Comparison of ENCODE assay signal across 21 cellular contexts in the genomic region with DNA sequence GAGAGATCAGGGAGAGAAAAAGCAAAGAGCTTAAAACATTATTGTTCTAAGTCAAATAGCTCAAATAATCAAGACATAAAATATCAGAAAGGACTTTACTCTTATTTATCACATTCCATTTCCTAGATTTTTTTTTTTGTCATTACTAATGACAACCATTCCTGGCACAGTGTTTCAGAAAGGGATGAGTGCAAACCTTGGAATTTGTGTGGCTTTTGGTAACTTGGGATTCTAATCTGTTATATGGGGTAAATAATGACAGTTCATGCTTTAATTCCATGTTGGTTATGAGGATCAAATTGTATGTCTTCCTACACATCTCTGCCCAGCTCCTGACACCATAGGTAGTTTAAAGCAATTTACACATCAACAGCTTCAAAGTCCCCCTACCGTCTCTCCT.
"Had no signal": no experiment of that assay in that cellular context is flagged by ENCODE, and none has a peak within 500 bp of the region (broad histone marks: within the 10 kb centered on the region; RNA-seq: fewer than 3 reads in every experiment).

No MANE protein-coding gene starts in this region.

- H3K4me3 ChIP-seq: coronary artery, lung, pancreas, upper lobe of right lung had no signal

- H3K27ac Mint-ChIP-seq: activated CD8-positive, alpha-beta T cell treated with anti-CD3 and anti-CD28 coated beads, Interleukin-2, amount 10 ng/mL, durations not matched to agents 7 days and 5 days; activated naive CD8-positive, alpha-beta T cell treated with anti-CD3 and anti-CD28 coated beads, Interleukin-2, amount 10 ng/mL, durations not matched to agents 7 days and 5 days; activated T-cell treated with anti-CD3 and anti-CD28 coated beads, Interleukin-2, amount 50 U/mL, for 24 hours; activated T-helper 2 cell treated with anti-CD3 and anti-CD28 coated beads, Interferon-gamma antibody, Interleukin-2, Interleukin-4, amounts not matched to agents 10 μg/mL and 5 μg/mL and 100 μg/mL, durations not matched to agents 14 hours and 24 hours and 36 hours; brain; mesothelial cell of epicardium; natural killer cell treated with Interleukin-12 subunit alpha and Interleukin-12 subunit beta and Interleukin-15 and Interleukin-18, amount 100 ng/mL, for 72 hours; stimulated activated effector memory CD8-positive, alpha-beta T cell treated with anti-CD3 and anti-CD28 coated beads, Interleukin-12 subunit alpha, Interleukin-12 subunit beta, amount 100 ng/mL, for 72 hours; T-helper 2 cell treated with Interferon-gamma antibody and Interleukin-4, amounts not matched to agents 5 μg/mL and 100 μg/mL, for 36 hours had no signal

- H3K4me3 Mint-ChIP-seq: activated CD8-positive, alpha-beta T cell treated with anti-CD3 and anti-CD28 coated beads, Interleukin-2, amount 10 ng/mL, durations not matched to agents 7 days and 5 days; activated naive CD8-positive, alpha-beta T cell treated with anti-CD3 and anti-CD28 coated beads, Interleukin-2, amount 10 ng/mL, durations not matched to agents 7 days and 5 days; activated T-cell treated with anti-CD3 and anti-CD28 coated beads, Interleukin-2, amount 50 U/mL, for 24 hours; brain; mesothelial cell of epicardium; natural killer cell treated with Interleukin-12 subunit alpha and Interleukin-12 subunit beta and Interleukin-15 and Interleukin-18, amount 100 ng/mL, for 72 hours; stimulated activated effector memory CD8-positive, alpha-beta T cell treated with anti-CD3 and anti-CD28 coated beads, Interleukin-12 subunit alpha, Interleukin-12 subunit beta, amount 100 ng/mL, for 72 hours; T-helper 2 cell treated with Interferon-gamma antibody and Interleukin-4, amounts not matched to agents 5 μg/mL and 100 μg/mL, for 36 hours had no signal

- H3K36me3 ChIP-seq: neutrophil, pancreas, upper lobe of right lung had no signal

- H3K9me3 Mint-ChIP-seq: activated T-cell treated with anti-CD3 and anti-CD28 coated beads, Interleukin-2, amount 50 U/mL, for 24 hours; activated T-helper 2 cell treated with anti-CD3 and anti-CD28 coated beads, Interferon-gamma antibody, Interleukin-2, Interleukin-4, amounts not matched to agents 10 μg/mL and 5 μg/mL and 100 μg/mL, durations not matched to agents 14 hours and 24 hours and 36 hours; mesothelial cell of epicardium; T-helper 2 cell treated with Interferon-gamma antibody and Interleukin-4, amounts not matched to agents 5 μg/mL and 100 μg/mL, for 36 hours had no signal

- ATAC-seq: activated CD8-positive, alpha-beta T cell treated with anti-CD3 and anti-CD28 coated beads, Interleukin-2, amount 10 ng/mL, durations not matched to agents 7 days and 5 days; natural killer cell treated with Interleukin-12 subunit alpha and Interleukin-12 subunit beta and Interleukin-15 and Interleukin-18, amount 100 ng/mL, for 72 hours; pancreas; sciatic nerve; stimulated activated effector memory CD8-positive, alpha-beta T cell treated with anti-CD3 and anti-CD28 coated beads, Interleukin-12 subunit alpha, Interleukin-12 subunit beta, amount 100 ng/mL, for 72 hours; upper lobe of right lung had no signal

- DNase-seq: activated CD4-positive, alpha-beta T cell treated with anti-CD3 and anti-CD28 coated beads for 48 hours; activated CD4-positive, CD25-positive, alpha-beta regulatory T cell; activated CD8-positive, alpha-beta T cell treated with anti-CD3 and anti-CD28 coated beads, Interleukin-2, amount 10 ng/mL, durations not matched to agents 7 days and 5 days; activated naive CD4-positive, alpha-beta T cell treated with Interleukin-2 at 50 U/mL for 16 hours; activated naive CD8-positive, alpha-beta T cell treated with anti-CD3 and anti-CD28 coated beads, Interleukin-2, amount 10 ng/mL, durations not matched to agents 7 days and 5 days; activated T-cell treated with anti-CD3 and anti-CD28 coated beads, Interleukin-2, amount 50 U/mL, for 24 hours; amygdala; hypothalamus; stimulated activated CD4-positive, alpha-beta T cell treated with anti-CD3 and anti-CD28 coated beads, Interleukin-4, amount 100 ng/mL, for 24 hours; upper lobe of right lung had no signal

- H3K4me1 Mint-ChIP-seq: activated naive CD8-positive, alpha-beta T cell treated with anti-CD3 and anti-CD28 coated beads, Interleukin-2, amount 10 ng/mL, durations not matched to agents 7 days and 5 days; stimulated activated effector memory CD8-positive, alpha-beta T cell treated with anti-CD3 and anti-CD28 coated beads, Interleukin-12 subunit alpha, Interleukin-12 subunit beta, amount 100 ng/mL, for 72 hours had no signal

- H3K9me3 ChIP-seq: neutrophil, pancreas, upper lobe of right lung had no signal

- H3K27ac ChIP-seq: coronary artery, neutrophil, pancreas, upper lobe of right lung had no signal

- H3K27me3 Mint-ChIP-seq: activated naive CD8-positive, alpha-beta T cell treated with anti-CD3 and anti-CD28 coated beads, Interleukin-2, amount 10 ng/mL, durations not matched to agents 7 days and 5 days; activated T-cell treated with anti-CD3 and anti-CD28 coated beads, Interleukin-2, amount 50 U/mL, for 24 hours; natural killer cell treated with Interleukin-12 subunit alpha and Interleukin-12 subunit beta and Interleukin-15 and Interleukin-18, amount 100 ng/mL, for 72 hours had no signal

- H3K36me3 Mint-ChIP-seq: activated naive CD8-positive, alpha-beta T cell treated with anti-CD3 and anti-CD28 coated beads, Interleukin-2, amount 10 ng/mL, durations not matched to agents 7 days and 5 days; brain; mesothelial cell of epicardium; natural killer cell treated with Interleukin-12 subunit alpha and Interleukin-12 subunit beta and Interleukin-15 and Interleukin-18, amount 100 ng/mL, for 72 hours; stimulated activated effector memory CD8-positive, alpha-beta T cell treated with anti-CD3 and anti-CD28 coated beads, Interleukin-12 subunit alpha, Interleukin-12 subunit beta, amount 100 ng/mL, for 72 hours had no signal

- H3K27me3 ChIP-seq: neutrophil, pancreas, upper lobe of right lung had no signal

- H3K4me1 ChIP-seq: pancreas, upper lobe of right lung had no signal
